ENCODE assay signal across 10 cellular contexts in the genomic region with DNA sequence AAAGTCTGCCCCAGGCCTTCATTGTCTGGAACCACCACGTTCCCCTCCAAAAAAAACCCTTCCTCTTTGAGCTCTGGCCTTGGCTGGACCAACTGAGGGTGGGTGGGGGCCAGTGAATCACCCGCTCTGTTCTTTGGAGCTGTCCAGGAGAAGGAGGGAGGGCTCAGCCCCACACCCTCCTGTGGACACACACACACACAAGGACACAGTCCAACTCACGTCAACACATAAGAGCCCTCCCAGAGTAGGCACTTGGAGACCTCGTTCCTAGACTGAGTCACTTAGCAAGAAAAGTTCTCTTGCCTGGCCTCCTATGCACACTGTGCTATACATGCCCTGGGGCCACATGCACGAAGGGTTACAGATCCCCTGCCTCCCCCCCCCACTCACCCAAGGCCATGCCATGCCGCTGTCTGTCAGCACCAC. TPM values are rescaled to one million over a fixed set of nuclear protein-coding genes. Genes with fewer than 3 reads are reported as not detected.
DNase-seq lines count a peak whose midpoint lies in the region; ATAC-seq and TF ChIP-seq lines count a peak whose summit lies in the region.
"Had no signal": no experiment of that assay in that cellular context is flagged by ENCODE, and none has a peak within 500 bp of the region (broad histone marks: within the 10 kb centered on the region; RNA-seq: fewer than 3 reads in every experiment).

No MANE protein-coding gene starts in this region.

- intact Hi-C loops in left ventricle myocardium superior (cut with micrococcal nuclease) = no loop called here

- ATAC-seq in left ventricle myocardium superior (peak; percentile 89), GM19463 (IDR thresholded peaks at IDR 0.05; ENCODE audit: unreplicated experiment) (no peak), GM18907 (IDR thresholded peaks at IDR 0.05; ENCODE audit: unreplicated experiment) (no peak)

- H3K27ac ChIP-seq in skin epidermis = peak overlapping the region in 19 of 21 experiments; percentile 56 to 90 (median 82)

- in situ Hi-C loops in astrocyte of the spinal cord (cut with HindIII; ENCODE audit: low sequenced_read_pairs) = no loop called here

- TF ChIP-seq CTCF in astrocyte of the spinal cord (IDR thresholded peaks at IDR 0.05; ENCODE audit: low read depth, low read length) = no peak

- DNase-seq in EH (ENCODE audit: low read depth) (peak; percentile 98), astrocyte of the spinal cord (ENCODE audit: low read depth, low spot score) (peak; percentile 79), left ventricle myocardium superior (peak; percentile 88), iPS-NIHi7 (ENCODE audit: extremely low spot score) (no peak)
- no peak for DNase-seq in activated CD4-positive, alpha-beta T cell treated with anti-CD3 and anti-CD28 coated beads, Interleukin-2, amount 50 U/mL, for 1 hour
- DNase-seq: NCI-H446, T1000 had no signal

- H3K4me3 ChIP-seq in astrocyte of the spinal cord (ENCODE audit: low read depth, low read length) (no peak overlapping the region), skin epidermis (no peak overlapping the region)

RNA-seq across cellular contexts. Expression of gene TNS1, which starts 1.2 kb away (rescaled TPM):
- 783 TPM for total RNA-seq in left ventricle myocardium superior

Comparison
In these comparisons a context has a peak if more than half of its experiments do, and no peak if none do; other contexts are left out.
1. DNase-seq: peak in EH (single experiment), astrocyte of the spinal cord (single experiment) and left ventricle myocardium superior (single experiment); none in iPS-NIHi7 (single experiment) and activated CD4-positive, alpha-beta T cell treated with anti-CD3 and anti-CD28 coated beads, Interleukin-2, amount 50 U/mL, for 1 hour (single experiment).